9 cellular contexts compared by ENCODE assay signal in the genomic region with DNA sequence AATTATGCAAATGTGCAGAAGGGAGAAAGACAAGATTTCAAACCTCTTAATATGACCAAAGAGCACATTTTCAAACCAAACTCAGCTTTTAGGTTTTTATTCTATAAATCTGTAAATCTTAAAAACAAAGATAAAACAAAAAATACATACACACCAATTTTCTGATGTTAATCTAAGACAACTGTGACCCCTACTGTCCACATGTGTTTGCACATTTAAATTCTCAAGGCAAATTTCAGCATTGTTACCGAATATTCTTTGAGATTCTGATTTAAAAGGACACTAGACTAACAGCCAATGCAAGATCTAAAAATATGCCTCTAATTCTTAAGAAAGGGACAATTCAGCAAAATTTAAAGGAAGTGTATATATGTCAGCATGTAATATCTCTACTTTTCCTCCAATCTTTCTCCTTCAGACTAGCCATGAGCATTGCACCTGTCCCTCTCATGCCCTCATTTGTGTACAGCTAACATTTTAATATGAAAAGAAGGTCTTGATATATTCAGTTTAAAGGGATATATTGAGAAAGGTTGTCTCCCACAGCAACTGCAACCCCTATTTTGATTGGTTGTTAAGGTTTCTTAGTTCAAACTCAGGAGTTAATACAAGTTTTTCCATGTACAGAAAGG.
A peak's percentile ranks its signal among the peaks of the same experiment; 100 is the strongest.
DNase-seq lines count a peak whose midpoint lies in the region; ATAC-seq, FAIRE-seq and TF ChIP-seq lines count a peak whose summit lies in the region.
"Had no signal": no experiment of that assay in that cellular context is flagged by ENCODE, and none has a peak within 500 bp of the region (broad histone marks: within the 10 kb centered on the region; RNA-seq: fewer than 3 reads in every experiment).

No MANE protein-coding gene starts in this region.

- H3K36me3 ChIP-seq in hepatocyte (replicated peaks; ENCODE audit: insufficient read depth, low read depth) = no peaks in the 10 kb centered on the region

- FAIRE-seq in urothelium cell line (lab: Jason Lieb, UNC) = no peak

- TF ChIP-seq CTCF in GM10266 (IDR thresholded peaks at IDR 0.05; ENCODE audit: control insufficient read depth, insufficient read depth, low read depth, missing control alignments) = peak; percentile 27
- TF ChIP-seq CTCF in hepatocyte (IDR thresholded peaks at IDR 0.05; ENCODE audit: poor library complexity) = peak; percentile 60
- no peak for TF ChIP-seq CTCF in omental fat pad (IDR thresholded peaks at IDR 0.05)

- no peak overlapping the region for H2AFZ ChIP-seq in hepatocyte

- no peaks in the 10 kb centered on the region for H4K20me1 ChIP-seq in hepatocyte (ENCODE audit: insufficient read depth, poor library complexity, severe bottlenecking)

- no peaks in the 10 kb centered on the region for H3K9me2 ChIP-seq in hepatocyte (replicated peaks; ENCODE audit: insufficient read depth)

- H3K4me2 ChIP-seq in hepatocyte = no peak overlapping the region

- WGBS in hepatocyte (ENCODE audit: low lambda C conversion rate, missing lambda C conversion rate) = 37% methylated on average over 1 of the region's 1 CpG

- H3K27ac ChIP-seq in hepatocyte = no peak overlapping the region

- no peaks in the 10 kb centered on the region for H3K9me3 ChIP-seq in hepatocyte (ENCODE audit: low read depth)

- H3K79me2 ChIP-seq in hepatocyte = no peaks in the 10 kb centered on the region

- H3K4me1 ChIP-seq in hepatocyte (ENCODE audit: insufficient read depth) = no peaks in the 10 kb centered on the region

- H3K27me3 ChIP-seq in hepatocyte = no peaks in the 10 kb centered on the region

- DNase-seq in A172 (ENCODE audit: low spot score) = peak; percentile 8
- DNase-seq in GM10266 (ENCODE audit: extremely low spot score) = no peak
- DNase-seq in RKO (ENCODE audit: low spot score) = peak; percentile 41
- peak; percentile 15 for DNase-seq in hepatocyte (ENCODE audit: low spot score)
- DNase-seq in iPS-NIHi7 (ENCODE audit: extremely low spot score) = no peak
- DNase-seq in omental fat pad (ENCODE audit: low spot score) = no peak
- no peak for DNase-seq in urothelium cell line (ENCODE audit: low spot score)
- DNase-seq: effector memory CD4-positive, alpha-beta T cell had no signal

- no peak overlapping the region for H3K4me3 ChIP-seq in hepatocyte

- ATAC-seq in HG02981 (IDR thresholded peaks at IDR 0.05; ENCODE audit: unreplicated experiment) = no peak
- no peak for ATAC-seq in omental fat pad (ENCODE audit: low FRiP score)

Comparison
In these comparisons a context has a peak if more than half of its experiments do, and no peak if none do; other contexts are left out.
1. DNase-seq: peak in A172 (single experiment), RKO (single experiment) and hepatocyte (single experiment); none in GM10266 (single experiment), iPS-NIHi7 (single experiment), omental fat pad (single experiment) and urothelium cell line (single experiment).
2. CTCF ChIP-seq: peak in GM10266 (single experiment) and hepatocyte (single experiment); none in omental fat pad (0 of 3).